8 cellular contexts compared by ENCODE assay signal in genomic region chr6:48765352-48765961, GRCh38.
A peak's percentile ranks its signal among the peaks of the same experiment; 100 is the strongest.
DNase-seq lines count a peak whose midpoint lies in the region; ATAC-seq and TF ChIP-seq lines count a peak whose summit lies in the region.

No MANE protein-coding gene starts in this region.

- H3K23ac ChIP-seq in IMR-90 (ENCODE audit: low read depth, low read length) = no peak overlapping the region

- no peak overlapping the region for H4K91ac ChIP-seq in IMR-90 (ENCODE audit: insufficient read depth, low read depth, low read length)

- no CpG with 5 or more reads among the region's 7 CpGs for WGBS in IMR-90 (ENCODE audit: extremely low coverage in 2 of 2, insufficient read length in 1 of 2), 2 experiments

- DNase-seq in DMS53 treated with DMSO at 0.1 percent for 48 hours (lab: John Stamatoyannopoulos, UW; ENCODE audit: unreplicated experiment) (peak; percentile 75), IMR-90 (peak; percentile 76), PC-3 (peak; percentile 87), epidermal melanocyte (ENCODE audit: insufficient read length, low spot score) (peak; percentile 69), ascending aorta (ENCODE audit: low spot score in 2 of 2) (no peak)
- DNase-seq in activated naive CD4-positive, alpha-beta T cell (lab: John Stamatoyannopoulos, UW) = no peak

- H3K9me1 ChIP-seq in IMR-90 (ENCODE audit: insufficient read depth, low read length) = no peaks in the 10 kb centered on the region

- no peak overlapping the region for H4K5ac ChIP-seq in IMR-90 (ENCODE audit: low read depth, low read length)

- H2AFZ ChIP-seq in IMR-90 (replicated peaks; ENCODE audit: low read length, poor library complexity) = no peak overlapping the region
- H2AFZ ChIP-seq in PC-3 (ENCODE audit: low read length) = peak overlapping the region; percentile 44; the same call in 1 of the 2 replicates
- no peak overlapping the region for H2AFZ ChIP-seq in neural cell (ENCODE audit: low read depth, low read length)

- no peak overlapping the region for H2BK5ac ChIP-seq in IMR-90 (ENCODE audit: low read depth, low read length, poor library complexity, severe bottlenecking)

- no peak overlapping the region for H2AK5ac ChIP-seq in IMR-90 (ENCODE audit: low read depth, low read length)

- ATAC-seq in IMR-90 (ENCODE audit: low read depth) = peak; percentile 87
- ATAC-seq in PC-3 = peak; percentile 82
- no peak for ATAC-seq in HG02938 (IDR thresholded peaks at IDR 0.05; ENCODE audit: unreplicated experiment)

- H3K4me3 ChIP-seq in IMR-90 (ENCODE audit: insufficient read depth, low read depth, low read length) (no peak overlapping the region), PC-3 (ENCODE audit: low read length) (no peak overlapping the region), neural cell (ENCODE audit: low read length) (no peak overlapping the region), ascending aorta (no peak overlapping the region)

- H2BK120ac ChIP-seq in IMR-90 (ENCODE audit: low read depth, low read length) = no peak overlapping the region

- H3K4ac ChIP-seq in IMR-90 (ENCODE audit: low read depth, low read length) = no peak overlapping the region

- H3K36me3 ChIP-seq in IMR-90 (ENCODE audit: control insufficient read depth, insufficient read depth, low read length) = no peaks in the 10 kb centered on the region
- no peaks in the 10 kb centered on the region for H3K36me3 ChIP-seq in PC-3 (ENCODE audit: low read depth, low read length)
- H3K36me3 ChIP-seq in neural cell (ENCODE audit: insufficient read depth, low read length) = no peaks in the 10 kb centered on the region
- H3K36me3 ChIP-seq in ascending aorta = no peaks in the 10 kb centered on the region

- no peak overlapping the region for H2BK15ac ChIP-seq in IMR-90 (ENCODE audit: low read depth, low read length)

- H4K20me1 ChIP-seq in IMR-90 (ENCODE audit: insufficient read depth, low read length) = no peaks in the 10 kb centered on the region
- no peaks in the 10 kb centered on the region for H4K20me1 ChIP-seq in PC-3 (ENCODE audit: low read length)
- H4K20me1 ChIP-seq in neural cell (ENCODE audit: insufficient read depth) = no peaks in the 10 kb centered on the region

- H3K9me2 ChIP-seq in PC-3 (replicated peaks; ENCODE audit: low read length) (no peaks in the 10 kb centered on the region), neural cell (ENCODE audit: insufficient read depth, low read length) (no peaks in the 10 kb centered on the region)

- no peaks in the 10 kb centered on the region for H3K9me3 ChIP-seq in IMR-90 (ENCODE audit: control insufficient read depth, insufficient read depth, low read length)
- H3K9me3 ChIP-seq in PC-3 (ENCODE audit: low read length) = no peaks in the 10 kb centered on the region
- H3K9me3 ChIP-seq in neural cell (ENCODE audit: low read length) = no peaks in the 10 kb centered on the region
- no peaks in the 10 kb centered on the region for H3K9me3 ChIP-seq in ascending aorta

- no peak overlapping the region for H3K18ac ChIP-seq in IMR-90 (ENCODE audit: low read depth, low read length)

- no peak overlapping the region for H2BK20ac ChIP-seq in IMR-90 (ENCODE audit: low read depth, low read length)

- H3K4me1 ChIP-seq in IMR-90 (ENCODE audit: control insufficient read depth, insufficient read depth, low read length) (peaks cover 2% of the 10 kb centered on the region), PC-3 (ENCODE audit: insufficient read depth, low read length) (peaks cover 34% of the 10 kb centered on the region), ascending aorta (no peaks in the 10 kb centered on the region)

- TF ChIP-seq POLR2A in IMR-90 (IDR thresholded peaks at IDR 0.05; ENCODE audit: low read depth, low read length) = no peak

- H3K27ac ChIP-seq in IMR-90 (ENCODE audit: insufficient read depth, low read length) (no peak overlapping the region), PC-3 (ENCODE audit: low read length) (peak overlapping the region; percentile 79), neural cell (ENCODE audit: low read length) (peak overlapping the region; percentile 41), ascending aorta (no peak overlapping the region)

- H3K4me2 ChIP-seq in IMR-90 (ENCODE audit: low read depth, low read length) (no peak overlapping the region), PC-3 (ENCODE audit: low read length) (peak overlapping the region; percentile 36), neural cell (ENCODE audit: low read length) (no peak overlapping the region)

- H3K9ac ChIP-seq in IMR-90 (ENCODE audit: low read depth, low read length) (no peak overlapping the region), PC-3 (ENCODE audit: low read length) (peak overlapping the region; percentile 56), neural cell (ENCODE audit: low read length) (no peak overlapping the region)

- POLR2A ChIA-PET in IMR-90 (lab: Charles Lee; ENCODE audit: unreplicated experiment) = interaction anchor here (0.7 kb wide), 1 partner anchor 121 kb away, joined by 3 read pairs; no protein-coding TSS in a partner anchor
- POLR2A ChIA-PET in PC-3 (lab: Charles Lee; ENCODE audit: unreplicated experiment) = no interaction called here

- intact Hi-C loops in IMR-90 (cut with micrococcal nuclease) = loop anchor here (1.0 to 5.0 kb wide), 5 partner anchors 288 to 1135 kb away; no protein-coding TSS in a partner anchor
- intact Hi-C loops in PC-3 (cut with micrococcal nuclease) = loop anchor here (1.0 to 10.0 kb wide), 5 partner anchors 287 to 977 kb away; no protein-coding TSS in a partner anchor
- intact Hi-C loops in ascending aorta (cut with DNase I) = no loop called here

- TF ChIP-seq CTCF in IMR-90 (conservative IDR thresholded peaks at IDR 0.05; ENCODE audit: low read depth, low read length) (peak; percentile 78), PC-3 (conservative IDR thresholded peaks at IDR 0.05; ENCODE audit: low read depth, low read length) (peak; percentile 87), neural cell (IDR thresholded peaks at IDR 0.05; ENCODE audit: poor library complexity, severe bottlenecking) (peak; percentile 84), ascending aorta (IDR thresholded peaks at IDR 0.05) (peak in 1 of 3 experiments; percentile 32)

- dilution Hi-C loops in IMR-90 (cut with HindIII; ENCODE audit: low sequenced_read_pairs, unreplicated experiment) = no loop called here

- H3K79me1 ChIP-seq in IMR-90 (ENCODE audit: low read depth in 1 of 2, low read length in 2 of 2) = no peaks in the 10 kb centered on the region

- in situ Hi-C loops in IMR-90 (cut with MboI; ENCODE audit: low sequenced_read_pairs) = loop anchor here (10.0 to 25.0 kb wide), 2 partner anchors 647 to 981 kb away; partner anchors contain the start of gene OPN5

- no peak overlapping the region for H4K8ac ChIP-seq in IMR-90 (ENCODE audit: low read depth in 2 of 2, low read length in 2 of 2)

- no peak overlapping the region for H2AK9ac ChIP-seq in IMR-90 (replicated peaks; ENCODE audit: low read depth, low read length, poor library complexity)

- TF ChIP-seq RAD21 in IMR-90 (IDR thresholded peaks at IDR 0.05; ENCODE audit: low read length) (peak; percentile 77), neural cell (conservative IDR thresholded peaks at IDR 0.05) (peak; percentile 91)

- no peak for TF ChIP-seq EP300 in neural cell (conservative IDR thresholded peaks at IDR 0.05; ENCODE audit: poor library complexity, severe bottlenecking)

- H3K79me2 ChIP-seq in PC-3 (ENCODE audit: low read length) (no peaks in the 10 kb centered on the region), neural cell (replicated peaks; ENCODE audit: insufficient read depth, low read length) (no peaks in the 10 kb centered on the region)

- no peak overlapping the region for H3K56ac ChIP-seq in IMR-90 (ENCODE audit: extremely low read depth, insufficient read depth, low read length)

- no TSS peak for BruUV-seq in IMR-90 (replicated peaks; lab: Mats Ljungman, UMichigan)
- no TSS peak for BruUV-seq in PC-3 (replicated peaks; lab: Mats Ljungman, UMichigan)

- no peaks in the 10 kb centered on the region for H3K27me3 ChIP-seq in IMR-90 (ENCODE audit: control insufficient read depth, insufficient read depth, low read length)
- no peaks in the 10 kb centered on the region for H3K27me3 ChIP-seq in PC-3 (ENCODE audit: low read length)
- H3K27me3 ChIP-seq in neural cell (ENCODE audit: insufficient read depth, low read depth, low read length) = no peaks in the 10 kb centered on the region
- no peaks in the 10 kb centered on the region for H3K27me3 ChIP-seq in ascending aorta

- H3F3A ChIP-seq in PC-3 (ENCODE audit: low read length, unreplicated experiment) (no peaks in the 10 kb centered on the region), neural cell (ENCODE audit: insufficient read depth, low read length, poor library complexity, severe bottlenecking) (no peaks in the 10 kb centered on the region)

- CTCF ChIA-PET in IMR-90 (lab: Yijun Ruan, JAX) (interaction anchor here (0.6 to 1.9 kb wide), 11 partner anchors 9 to 986 kb away, joined by 3 to 8 read pairs (median 3); no protein-coding TSS in a partner anchor), PC-3 (lab: Charles Lee) (interaction anchor here (0.6 to 1.8 kb wide), 9 partner anchors 29 to 977 kb away, joined by 3 to 10 read pairs (median 4); no protein-coding TSS in a partner anchor)

- H3K14ac ChIP-seq in IMR-90 (replicated peaks; ENCODE audit: low read depth, low read length) = no peak overlapping the region

TF ChIP-seq in IMR-90, 13 proteins besides CTCF, POLR2A, EP300 and RAD21:
- peak; percentile 66 for TF ChIP-seq SMC3 (IDR thresholded peaks at IDR 0.05; ENCODE audit: low read depth, low read length)
- no peak for TF ChIP-seq CEBPB (IDR thresholded peaks at IDR 0.05; ENCODE audit: low read depth, low read length)
- TF ChIP-seq MXI1 (IDR thresholded peaks at IDR 0.05; ENCODE audit: borderline replicate concordance, low read depth, low read length) = no peak

TF ChIP-seq in neural cell, 6 proteins besides CTCF, POLR2A, EP300 and RAD21:
- no peak for TF ChIP-seq EZH2 (IDR thresholded peaks at IDR 0.05; ENCODE audit: borderline replicate concordance, insufficient read depth, low read length, poor library complexity, severe bottlenecking)
- TF ChIP-seq MXI1 (conservative IDR thresholded peaks at IDR 0.05; ENCODE audit: poor library complexity, severe bottlenecking) = no peak
- TF ChIP-seq SMC3 (conservative IDR thresholded peaks at IDR 0.05; ENCODE audit: poor library complexity) = peak; percentile 92

Comparison
In these comparisons a context has a peak if more than half of its experiments do, and no peak if none do; other contexts are left out.
1. DNase-seq: peak in DMS53 treated with DMSO at 0.1 percent for 48 hours (single experiment), IMR-90 (single experiment), PC-3 (single experiment) and epidermal melanocyte (single experiment); none in ascending aorta (0 of 2) and activated naive CD4-positive, alpha-beta T cell (0 of 4).
2. H3K27ac ChIP-seq: peak in PC-3 (single experiment) and neural cell (single experiment); none in IMR-90 (single experiment) and ascending aorta (0 of 2).